ENCODE assay signal across 8 cellular contexts in genomic region chr14:68792830-68793733, GRCh38. TPM values are rescaled to one million over a fixed set of nuclear protein-coding genes. Genes with fewer than 3 reads are reported as not detected.
A peak's percentile ranks its signal among the peaks of the same experiment; 100 is the strongest.
DNase-seq lines count a peak whose midpoint lies in the region; ATAC-seq and TF ChIP-seq lines count a peak whose summit lies in the region.

A gene with protein sequence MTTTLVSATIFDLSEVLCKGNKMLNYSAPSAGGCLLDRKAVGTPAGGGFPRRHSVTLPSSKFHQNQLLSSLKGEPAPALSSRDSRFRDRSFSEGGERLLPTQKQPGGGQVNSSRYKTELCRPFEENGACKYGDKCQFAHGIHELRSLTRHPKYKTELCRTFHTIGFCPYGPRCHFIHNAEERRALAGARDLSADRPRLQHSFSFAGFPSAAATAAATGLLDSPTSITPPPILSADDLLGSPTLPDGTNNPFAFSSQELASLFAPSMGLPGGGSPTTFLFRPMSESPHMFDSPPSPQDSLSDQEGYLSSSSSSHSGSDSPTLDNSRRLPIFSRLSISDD (minus strand): TSS chr14:68793067. CDS start chr14:68792938, 129 bp downstream.

- TF ChIP-seq CTCF in parathyroid adenoma (IDR thresholded peaks at IDR 0.05) = no peak
- peak in 1 of 2 experiments; percentile 14 for TF ChIP-seq CTCF in tibial artery (IDR thresholded peaks at IDR 0.05)

- H3K27me3 ChIP-seq in BLaER1 = no peaks in the 10 kb centered on the region
- no peaks in the 10 kb centered on the region for H3K27me3 ChIP-seq in HUES48 (ENCODE audit: control insufficient read depth, insufficient read depth, low read length)
- no peaks in the 10 kb centered on the region for H3K27me3 ChIP-seq in adipocyte (replicated peaks; ENCODE audit: control insufficient read depth, insufficient read depth, low read length)
- no peaks in the 10 kb centered on the region for H3K27me3 ChIP-seq in parathyroid adenoma (ENCODE audit: control insufficient read depth, insufficient read depth, low read length)
- no peaks in the 10 kb centered on the region for H3K27me3 ChIP-seq in tibial artery

- peaks cover 20% of the 10 kb centered on the region for H3K4me1 ChIP-seq in BLaER1
- H3K4me1 ChIP-seq in HUES48 (ENCODE audit: control insufficient read depth, insufficient read depth, low read length) = peaks cover 30% of the 10 kb centered on the region
- peaks cover 27% of the 10 kb centered on the region for H3K4me1 ChIP-seq in adipocyte (ENCODE audit: control insufficient read depth, insufficient read depth, low read length)
- no peaks in the 10 kb centered on the region for H3K4me1 ChIP-seq in parathyroid adenoma
- H3K4me1 ChIP-seq in tibial artery = peaks cover 0 to 34% (median 14%) of the 10 kb centered on the region in 4 donors

- ATAC-seq in GM19397 (IDR thresholded peaks at IDR 0.05; ENCODE audit: unreplicated experiment) (peak; percentile 39), Right ventricle myocardium superior (ENCODE audit: poor library complexity) (peak; percentile 68)

- H3K79me2 ChIP-seq in parathyroid adenoma = peaks cover 4% of the 10 kb centered on the region

- H3K9me3 ChIP-seq in BLaER1 (no peaks in the 10 kb centered on the region; the same call in 1 of the 2 replicates), HUES48 (ENCODE audit: control insufficient read depth, insufficient read depth, low read length) (no peaks in the 10 kb centered on the region), adipocyte (ENCODE audit: control insufficient read depth, low read length) (no peaks in the 10 kb centered on the region), parathyroid adenoma (ENCODE audit: control insufficient read depth, low read length) (no peaks in the 10 kb centered on the region), tibial artery (no peaks in the 10 kb centered on the region)

- intact Hi-C loops in Right ventricle myocardium superior (cut with DNase I) = loop anchor here (5.0 kb wide), 2 partner anchors 61 to 271 kb away; no protein-coding TSS in a partner anchor
- intact Hi-C loops in tibial artery (cut with DNase I; ENCODE audit: low total_unique reads) = loop anchor here (5.0 kb wide), 2 partner anchors 246 to 266 kb away; no protein-coding TSS in a partner anchor

- H3K36me3 ChIP-seq in BLaER1 (peaks cover 37% of the 10 kb centered on the region), HUES48 (ENCODE audit: control insufficient read depth, insufficient read depth, low read length) (peaks cover 31% of the 10 kb centered on the region), adipocyte (ENCODE audit: control insufficient read depth, insufficient read depth, low read length, severe bottlenecking) (peaks cover 30% of the 10 kb centered on the region), parathyroid adenoma (ENCODE audit: control insufficient read depth, insufficient read depth, low read length) (peaks cover 9% of the 10 kb centered on the region), tibial artery (peaks cover 14 to 43% (median 40%) of the 10 kb centered on the region in 3 donors)

- peak within 1 kb of the TSS; percentile 40 for H2AFZ ChIP-seq in parathyroid adenoma

- H3K27ac ChIP-seq in BLaER1 (peak within 1 kb of the TSS; percentile 97), HUES48 (ENCODE audit: low read depth, low read length) (peak within 1 kb of the TSS; percentile 100), parathyroid adenoma (peak within 1 kb of the TSS; percentile 97), tibial artery (peak within 1 kb of the TSS; percentile 96 to 100)

- peak within 1 kb of the TSS; percentile 90 for H3K4me2 ChIP-seq in BLaER1
- peak within 1 kb of the TSS; percentile 99 for H3K4me2 ChIP-seq in parathyroid adenoma (ENCODE audit: low read length)

- H3K9ac ChIP-seq in BLaER1 (peak within 1 kb of the TSS; percentile 99), HUES48 (ENCODE audit: low read depth, low read length) (peak within 1 kb of the TSS; percentile 92), adipocyte (ENCODE audit: low read length) (peak within 1 kb of the TSS; percentile 98), parathyroid adenoma (peak within 1 kb of the TSS; percentile 3)

- peaks cover 45% of the 10 kb centered on the region for H4K20me1 ChIP-seq in BLaER1

- H3K4me3 ChIP-seq in BLaER1 = peak within 1 kb of the TSS; percentile 99
- peak within 1 kb of the TSS; percentile 97 for H3K4me3 ChIP-seq in HUES48 (ENCODE audit: low read depth, low read length)
- peak within 1 kb of the TSS; percentile 93 for H3K4me3 ChIP-seq in adipocyte (ENCODE audit: low read length)
- peak within 1 kb of the TSS; percentile 100 for H3K4me3 ChIP-seq in parathyroid adenoma (ENCODE audit: low read depth, low read length)
- peak within 1 kb of the TSS; percentile 88 to 95 for H3K4me3 ChIP-seq in tibial artery

- DNase-seq in T follicular helper cell (ENCODE audit: low read depth) (peak; percentile 93), adipocyte (ENCODE audit: low read depth) (peak; percentile 98), Right ventricle myocardium superior (peak; percentile 96), tibial artery (peak; percentile 95 to 96)

RNA-seq across cellular contexts. Expression of the gene that starts here (rescaled TPM):
- total RNA-seq in Right ventricle myocardium superior = 45.5 TPM

Comparison
In these comparisons a context has a peak if more than half of its experiments do, and no peak if none do; other contexts are left out.
1. Peak in every context shown above with its lines: DNase-seq, ATAC-seq, H3K4me3 ChIP-seq and H3K27ac ChIP-seq.
2. H3K9ac ChIP-seq: peak in every context shown above with its lines; median percentile 99 in BLaER1; 98 in adipocyte; 92 in HUES48; 3 in parathyroid adenoma.